ENCODE assay signal across 33 cellular contexts in the genomic region with DNA sequence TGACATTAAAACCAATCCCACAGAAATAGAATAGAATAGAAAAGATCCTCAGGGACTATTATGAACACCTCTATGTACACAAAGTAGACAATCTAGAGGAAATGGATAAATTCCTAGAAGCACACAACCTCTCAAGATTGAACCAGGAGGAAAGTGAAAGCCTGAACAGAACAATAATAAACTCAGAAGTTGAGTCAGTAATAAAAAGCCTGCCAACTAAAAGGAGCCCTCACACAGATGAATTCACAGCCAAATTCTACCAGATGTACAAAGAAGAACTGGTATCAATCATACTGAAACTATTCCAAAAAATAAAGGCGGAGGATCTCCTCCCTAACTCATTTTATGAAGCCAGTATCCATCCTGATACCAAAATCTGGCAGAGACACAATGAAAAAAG.
"Had no signal": no experiment of that assay in that cellular context is flagged by ENCODE, and none has a peak within 500 bp of the region (broad histone marks: within the 10 kb centered on the region; RNA-seq: fewer than 3 reads in every experiment).

No MANE protein-coding gene starts in this region.

- H3K4me1 ChIP-seq: adrenal gland, body of pancreas, breast epithelium had no signal

- H3K4me3 ChIP-seq: adrenal gland, body of pancreas, breast epithelium had no signal

- H3K27ac ChIP-seq: adrenal gland, body of pancreas, brain microvascular endothelial cell, breast epithelium, VCaP had no signal

- H3K27me3 ChIP-seq: adrenal gland, body of pancreas, brain microvascular endothelial cell, breast epithelium had no signal

- ATAC-seq: activated CD8-positive, alpha-beta T cell treated with anti-CD3 and anti-CD28 coated beads for 36 hours; activated naive CD4-positive, alpha-beta T cell treated with anti-CD3 and anti-CD28 coated beads, Interleukin-2, amount 50 U/mL, for 72 hours; activated T-cell treated with anti-CD3 and anti-CD28 coated beads, Interleukin-2, amount 50 U/mL, for 4 hours; activated T-cell treated with anti-CD3 and anti-CD28 coated beads, Interleukin-2, amount 50 U/mL, for 72 hours; activated T-helper 17 cell treated with anti-CD3 and anti-CD28 coated beads, Interleukin-2, amount 50 U/mL, for 72 hours; body of pancreas had no signal

- FAIRE-seq: astrocyte, TTC549 had no signal

- DNase-seq: activated B cell treated with CpG ODN at 0.5 μM for 24 hours; activated CD4-positive, alpha-beta memory T cell treated with anti-CD3 and anti-CD28 coated beads for 36 hours; activated CD4-positive, alpha-beta T cell treated with anti-CD3 and anti-CD28 coated beads for 4 hours; activated CD4-positive, alpha-beta T cell treated with anti-CD3 and anti-CD28 coated beads, Interleukin-2, amount 10 ng/mL, durations not matched to agents 24 days and 14 days; activated CD4-positive, alpha-beta T cell treated with anti-CD3 and anti-CD28 coated beads, Interleukin-2, amount 50 U/mL, for 1 hour; activated CD4-positive, alpha-beta T cell treated with anti-CD3 and anti-CD28 coated beads, Interleukin-2, amount 50 U/mL, for 4 hours; activated CD4-positive, CD25-positive, alpha-beta regulatory T cell treated with anti-CD3 and anti-CD28 coated beads, Interleukin-2, amount 50 U/mL, for 72 hours; activated CD8-positive, alpha-beta memory T cell treated with anti-CD3 and anti-CD28 coated beads, Interleukin-2, amount 50 U/mL, for 4 hours; activated CD8-positive, alpha-beta T cell treated with anti-CD3 and anti-CD28 coated beads for 36 hours; activated effector memory CD4-positive, alpha-beta T cell treated with anti-CD3 and anti-CD28 coated beads, Interleukin-2, amount 50 U/mL, for 16 hours; activated gamma-delta T cell treated with Interleukin-2 at 50 U/mL for 16 hours; activated naive CD4-positive, alpha-beta T cell; activated naive CD4-positive, alpha-beta T cell treated with anti-CD3 and anti-CD28 coated beads for 36 hours; activated naive CD4-positive, alpha-beta T cell treated with anti-CD3 and anti-CD28 coated beads, Interleukin-2, amount 50 U/mL, for 16 hours; activated naive CD8-positive, alpha-beta T cell treated with anti-CD3 and anti-CD28 coated beads for 36 hours; activated T-cell treated with anti-CD3 and anti-CD28 coated beads for 4 hours; activated T-cell treated with anti-CD3 and anti-CD28 coated beads, Interleukin-2, amount 50 U/mL, for 1 hour; activated T-cell treated with anti-CD3 and anti-CD28 coated beads, Interleukin-2, amount 50 U/mL, for 4 hours; activated T-cell treated with anti-CD3 and anti-CD28 coated beads, Interleukin-2, amount 50 U/mL, for 72 hours; adrenal gland; amniotic stem cell; aorta; body of pancreas; brain microvascular endothelial cell; central memory CD4-positive, alpha-beta T cell; T-helper 2 cell; T-helper 9 cell had no signal

- H3K9me3 ChIP-seq: body of pancreas had no signal

- H3K36me3 ChIP-seq: adrenal gland, brain microvascular endothelial cell, breast epithelium had no signal
